ENCODE assay signal across 19 cellular contexts in the genomic region with DNA sequence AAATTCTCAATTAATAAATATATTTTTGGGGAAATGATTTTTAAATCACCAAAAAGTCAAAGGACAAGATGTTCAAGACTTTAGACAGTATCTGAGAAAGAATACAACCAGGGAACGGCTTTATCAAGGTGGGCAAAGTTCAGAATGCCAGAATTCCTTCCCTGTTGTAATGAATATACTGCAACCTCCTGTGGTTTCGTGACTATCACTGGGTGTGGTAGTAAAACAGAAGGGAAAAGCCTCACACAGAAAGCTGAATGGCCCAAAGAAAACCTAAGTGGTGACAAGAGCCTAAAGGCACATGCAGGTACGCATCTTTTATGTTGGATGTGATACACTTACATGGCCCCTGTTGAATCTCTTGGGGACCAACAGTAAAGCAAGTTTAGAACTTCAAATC. TPM values are rescaled to one million over a fixed set of nuclear protein-coding genes. Genes with fewer than 3 reads are reported as not detected.
DNase-seq lines count a peak whose midpoint lies in the region; ATAC-seq, FAIRE-seq and TF ChIP-seq lines count a peak whose summit lies in the region.
"Had no signal": no experiment of that assay in that cellular context is flagged by ENCODE, and none has a peak within 500 bp of the region (broad histone marks: within the 10 kb centered on the region; RNA-seq: fewer than 3 reads in every experiment).

No MANE protein-coding gene starts in this region.

- H3K4me3 ChIP-seq in HepG2 (replicated peaks in 1 of 3; ENCODE audit: insufficient read depth in 1 of 3, low read depth in 2 of 3, low read length in 3 of 3) (no peak overlapping the region), right lobe of liver (no peak overlapping the region), colonic mucosa (no peak overlapping the region), mucosa of descending colon (no peak overlapping the region)
- H3K4me3 ChIP-seq: HAP-1 had no signal

- H3K27ac ChIP-seq in HepG2 (ENCODE audit: extremely low read length, insufficient read depth, low read length) (no peak overlapping the region), right lobe of liver (no peak overlapping the region), colonic mucosa (no peak overlapping the region)
- H3K27ac ChIP-seq: 22Rv1, HL-60 had no signal

- BruUV-seq in HepG2 (replicated peaks; lab: Mats Ljungman, UMichigan) = no TSS peak

- no peak for TF ChIP-seq CTCF in HepG2 (CRISPR knock-in tag; IDR thresholded peaks at IDR 0.05)
- TF ChIP-seq CTCF in right lobe of liver (IDR thresholded peaks at IDR 0.05) = no peak
- TF ChIP-seq CTCF in colonic mucosa (IDR thresholded peaks at IDR 0.05) = no peak
- no peak for TF ChIP-seq CTCF in mucosa of descending colon (IDR thresholded peaks at IDR 0.05)

- POLR2A ChIA-PET in HepG2 (lab: Yijun Ruan, JAX) = no interaction called here

- H3K9me3 ChIP-seq in HepG2 (ENCODE audit: low read length) = no peaks in the 10 kb centered on the region
- H3K9me3 ChIP-seq in right lobe of liver = no peaks in the 10 kb centered on the region
- no peaks in the 10 kb centered on the region for H3K9me3 ChIP-seq in colonic mucosa
- no peaks in the 10 kb centered on the region for H3K9me3 ChIP-seq in mucosa of descending colon
- H3K9me3 ChIP-seq: HAP-1 had no signal

- in situ Hi-C loops in HepG2 (cut with HindIII; ENCODE audit: extremely low pct_ligation_motif_present, low pct_unique_long_range_greater_than_20kb) = no loop called here

- peaks cover 0 to 19% of the 10 kb centered on the region in 2 experiments; a peak in 2 of 5 replicates for H3K36me3 ChIP-seq in HepG2 (replicated peaks in 1 of 2; ENCODE audit: control insufficient read depth in 1 of 2, insufficient read depth in 2 of 2, low read length in 2 of 2)
- H3K36me3 ChIP-seq in right lobe of liver = peaks cover 0 to 9% (median 0%) of the 10 kb centered on the region in 4 donors
- H3K36me3 ChIP-seq in colonic mucosa = no peaks in the 10 kb centered on the region
- H3K36me3 ChIP-seq in mucosa of descending colon (ENCODE audit: low read depth) = no peaks in the 10 kb centered on the region

- FAIRE-seq in HepG2 (lab: Jason Lieb, UNC) = peak; percentile 21
- FAIRE-seq: GM18507, H1 had no signal

- H3K4me2 ChIP-seq in HepG2 (ENCODE audit: low read depth, low read length) = no peak overlapping the region

- no peak for TF ChIP-seq RAD21 in HepG2 (CRISPR knock-in tag; IDR thresholded peaks at IDR 0.05)

- CTCF ChIA-PET in HepG2 (lab: Yijun Ruan, JAX; ENCODE audit: low intra/inter-chr PET ratio, low total read pairs) = no interaction called here

- intact Hi-C loops in HepG2 (cut with micrococcal nuclease; ENCODE audit: unreplicated experiment) (no loop called here), right lobe of liver (cut with DNase I) (no loop called here), colonic mucosa (cut with DNase I) (no loop called here), mucosa of descending colon (cut with DNase I, micrococcal nuclease) (no loop called here)

- no peaks in the 10 kb centered on the region for H3K79me2 ChIP-seq in HepG2 (ENCODE audit: insufficient read depth, low read length)

- H3K4me1 ChIP-seq in HepG2 (ENCODE audit: insufficient read depth, low read length) (no peaks in the 10 kb centered on the region), right lobe of liver (no peaks in the 10 kb centered on the region), colonic mucosa (no peaks in the 10 kb centered on the region), mucosa of descending colon (ENCODE audit: low read depth) (peaks cover 12% of the 10 kb centered on the region)

- no peak for TF ChIP-seq EP300 in HepG2 (IDR thresholded peaks at IDR 0.05; ENCODE audit: low read depth in 2 of 2, low read length in 2 of 2)
- TF ChIP-seq EP300 in HepG2 (CRISPR knock-in tag; IDR thresholded peaks at IDR 0.05; ENCODE audit: borderline replicate concordance) = no peak

- no peak overlapping the region for H2AFZ ChIP-seq in HepG2 (ENCODE audit: low read length)

- H4K20me1 ChIP-seq in HepG2 (ENCODE audit: insufficient read depth, low read length) = no peaks in the 10 kb centered on the region

- no peak for TF ChIP-seq POLR2A in HepG2 (IDR thresholded peaks at IDR 0.05; ENCODE audit: insufficient read depth in 1 of 2, low read depth in 2 of 2, low read length in 2 of 2)
- no peak for TF ChIP-seq POLR2A in right lobe of liver (IDR thresholded peaks at IDR 0.05)

- 93% methylated on average over 3 of the region's 3 CpGs for WGBS in HepG2 (ENCODE audit: low lambda C conversion rate)
- WGBS in right lobe of liver (ENCODE audit: insufficient coverage, low coverage, low lambda C conversion rate, missing lambda C conversion rate) = 89% methylated on average over 2 of the region's 3 CpGs

- DNase-seq in HepG2 (ENCODE audit: low spot score) (no peak), right lobe of liver (no peak), colonic mucosa (peak; percentile 42), mucosa of descending colon (peak in 1 of 3 donors; percentile 38), medulla oblongata (ENCODE audit: extremely low spot score) (no peak), NCI-H2171 treated with DMSO at 0.1 percent for 48 hours (lab: John Stamatoyannopoulos, UW) (no peak)
- DNase-seq: CD8-positive, alpha-beta T cell; COR-L47; DMS53; HFFc6; IMR-90; KBM-7 had no signal

- H3K27me3 ChIP-seq in HepG2 (ENCODE audit: control insufficient read depth in 1 of 2, insufficient read depth in 2 of 2, low read length in 2 of 2) = no peaks in the 10 kb centered on the region
- H3K27me3 ChIP-seq in right lobe of liver = no peaks in the 10 kb centered on the region
- no peaks in the 10 kb centered on the region for H3K27me3 ChIP-seq in colonic mucosa

- ATAC-seq in HepG2 (no peak), right lobe of liver (no peak), mucosa of descending colon (peak; percentile 90), GM19467 (IDR thresholded peaks at IDR 0.05; ENCODE audit: unreplicated experiment) (no peak), HG03139 (IDR thresholded peaks at IDR 0.05; ENCODE audit: unreplicated experiment) (no peak)
- ATAC-seq: CD8-positive, alpha-beta T cell had no signal

- no peak overlapping the region for H3K9ac ChIP-seq in HepG2 (ENCODE audit: insufficient read depth, low read depth, low read length)
- H3K9ac ChIP-seq in colonic mucosa (ENCODE audit: low read depth in 2 of 2, low read length in 2 of 2) = no peak overlapping the region

TF ChIP-seq in HepG2, 621 proteins besides CTCF, POLR2A, EP300 and RAD21 (continues in another document):
- TF ChIP-seq SALL2 (CRISPR knock-in tag; IDR thresholded peaks at IDR 0.05) (no peak), RBM39 (IDR thresholded peaks at IDR 0.05; ENCODE audit: low read depth, low read length, poor library complexity, severe bottlenecking) (no peak), GATAD2A (CRISPR knock-in tag; IDR thresholded peaks at IDR 0.05) (no peak), ZNF850 (CRISPR knock-in tag; conservative IDR thresholded peaks at IDR 0.05) (no peak), NPAS2 (CRISPR knock-in tag; IDR thresholded peaks at IDR 0.05; ENCODE audit: borderline replicate concordance) (no peak), ZNF713 (CRISPR knock-in tag; IDR thresholded peaks at IDR 0.05) (no peak)

RNA-seq across cellular contexts. Expression of a gene that starts 37.1 kb away (rescaled TPM):
- total RNA-seq in HepG2 (2016; rRNA removed; fragmentation: Illumina TruSeq; extraction: Trizol) = 38.5 and 48.6 TPM in 2 replicates
- 24.9 and 27.3 TPM in 2 replicates for total RNA-seq in HepG2 (2016; cell fraction: cytosol; rRNA removed; fragmentation: Illumina TruSeq; extraction: Trizol; ENCODE audit: low read depth)
- total RNA-seq in HepG2 (2016; cell fraction: insoluble cytoplasmic fraction; rRNA removed; fragmentation: Illumina TruSeq; extraction: Trizol) = 29.4 and 38.2 TPM in 2 replicates
- total RNA-seq in HepG2 (2016; cell fraction: membrane; rRNA removed; fragmentation: Illumina TruSeq; extraction: Trizol) = 63.4 and 68.1 TPM in 2 replicates
- total RNA-seq in HepG2 (2016; cell fraction: nucleus; rRNA removed; fragmentation: Illumina TruSeq; extraction: Trizol) = 10.7 and 13.6 TPM in 2 replicates
- 15.1 and 19.1 TPM in 2 replicates for polyA plus RNA-seq in HepG2 (2011; rRNA removed)
- 7.8 and 10.5 TPM in 2 replicates for polyA plus RNA-seq in HepG2 (2011; cell fraction: cytosol; rRNA removed)
- 7.1 and 7.5 TPM in 2 replicates for polyA plus RNA-seq in HepG2 (2011; cell fraction: nucleus; rRNA removed)
- polyA plus RNA-seq in HepG2 (2012) = 13.7 and 24.4 TPM in 2 replicates
- 46.2 and 46.3 TPM in 2 replicates for polyA plus RNA-seq in HepG2 (2016; cell fraction: cytosol; fragmentation: Illumina TruSeq; extraction: Trizol; ENCODE audit: low read depth)
- polyA plus RNA-seq in HepG2 (2016; cell fraction: insoluble cytoplasmic fraction; fragmentation: Illumina TruSeq; extraction: Trizol; ENCODE audit: low read depth) = 43.4 and 46.4 TPM in 2 replicates
- 55.8 and 75.8 TPM in 2 replicates for polyA plus RNA-seq in HepG2 (2016; cell fraction: membrane; fragmentation: Illumina TruSeq; extraction: Trizol; ENCODE audit: low read depth)
- 45.5 and 52.2 TPM in 2 replicates for polyA plus RNA-seq in HepG2 (2016; cell fraction: nucleus; fragmentation: Illumina TruSeq; extraction: Trizol; ENCODE audit: insufficient read depth, low read depth)
- polyA minus RNA-seq in HepG2 (2011; rRNA and poly(A)+ RNA removed; ENCODE audit: low replicate concordance) = 17.9 and 34.9 TPM in 2 replicates
- polyA minus RNA-seq in HepG2 (2011; cell fraction: cytosol; rRNA and poly(A)+ RNA removed) = 18.2 and 30.0 TPM in 2 replicates
- 15.5 and 16.7 TPM in 2 replicates for polyA minus RNA-seq in HepG2 (2011; cell fraction: nucleus; rRNA and poly(A)+ RNA removed)
- total RNA-seq in right lobe of liver = 10 to 100 TPM; 13.7 to 47.7 (median 29.4) TPM
- total RNA-seq in colonic mucosa = 100 to 1,000 TPM; 110 to 138 TPM
- total RNA-seq in mucosa of descending colon = 100 to 1,000 TPM in 2 of 3 donors, 10 to 100 TPM in 1; 83.3 to 108 (median 106) TPM
